ENCODE assay signal across 8 cellular contexts in genomic region chr2:163345795-163346573, GRCh38.
DNase-seq lines count a peak whose midpoint lies in the region; ATAC-seq, FAIRE-seq and TF ChIP-seq lines count a peak whose summit lies in the region.

No MANE protein-coding gene starts in this region.

- no peaks in the 10 kb centered on the region for H3K4me1 ChIP-seq in K562 (replicated peaks in 1 of 2; ENCODE audit: control insufficient read depth in 2 of 2, insufficient read depth in 2 of 2, low read length in 2 of 2)
- no peaks in the 10 kb centered on the region for H3K4me1 ChIP-seq in right lobe of liver

- no peak for FAIRE-seq in K562 (lab: Jason Lieb, UNC)

- no peak overlapping the region for H2AFZ ChIP-seq in K562 (ENCODE audit: low read depth, low read length)

- H3K27me3 ChIP-seq in K562 (ENCODE audit: control insufficient read depth in 2 of 2, insufficient read depth in 2 of 2, low read length in 2 of 2) (no peaks in the 10 kb centered on the region), right lobe of liver (no peaks in the 10 kb centered on the region)

- TF ChIP-seq EP300 in K562 (IDR thresholded peaks at IDR 0.05; ENCODE audit: low read length): no peak

- H4K20me1 ChIP-seq in K562 (replicated peaks; ENCODE audit: control insufficient read depth, insufficient read depth, low read length): no peaks in the 10 kb centered on the region

- POLR2A ChIA-PET in K562 (lab: Yijun Ruan, JAX): no interaction called here

- TF ChIP-seq POLR2A in K562 (conservative IDR thresholded peaks at IDR 0.05) (no peak), right lobe of liver (IDR thresholded peaks at IDR 0.05) (no peak)

- CTCF ChIA-PET in K562 (lab: Yijun Ruan, JAX; ENCODE audit: low intra/inter-chr PET ratio): interaction anchor here (0.9 kb wide), 1 partner anchor 1253 kb away, joined by 3 read pairs; no protein-coding TSS in a partner anchor

- TF ChIP-seq CTCF in K562 (IDR thresholded peaks at IDR 0.05 in 2 of 3, conservative IDR thresholded peaks at IDR 0.05 in 1 of 3; ENCODE audit: insufficient read depth in 2 of 3, low read depth in 1 of 3, low read length in 3 of 3) (peak in 2 of 3 experiments; percentile 46 to 54; a peak in 4 of 6 replicates), right lobe of liver (IDR thresholded peaks at IDR 0.05) (peak; percentile 80 to 85 (median 82))

- in situ Hi-C loops in Caki2 (cut with HindIII; ENCODE audit: low pct_unique_long_range_greater_than_20kb, low sequenced_read_pairs) (no loop called here), K562 (cut with MboI) (loop anchor here (25.0 kb wide), 1 partner anchor 1141 kb away; no protein-coding TSS in a partner anchor)

- no peak overlapping the region for H3K9ac ChIP-seq in K562 (ENCODE audit: insufficient read depth in 1 of 2, low read depth in 2 of 2, low read length in 2 of 2)

- no peaks in the 10 kb centered on the region for H3K36me3 ChIP-seq in K562 (ENCODE audit: control insufficient read depth, insufficient read depth, low read length)
- no peaks in the 10 kb centered on the region for H3K36me3 ChIP-seq in right lobe of liver

- TF ChIP-seq RAD21 in K562 (CRISPR knock-in tag; conservative IDR thresholded peaks at IDR 0.05 in 1 of 2, IDR thresholded peaks at IDR 0.05 in 1 of 2): peak; percentile 59 to 66

- H3K9me3 ChIP-seq in K562 (replicated peaks; ENCODE audit: control insufficient read depth, insufficient read depth, low read depth, low read length) (no peaks in the 10 kb centered on the region), right lobe of liver (no peaks in the 10 kb centered on the region)

- H3K4me3 ChIP-seq in K562 (no peak overlapping the region), right lobe of liver (no peak overlapping the region)

- no peak overlapping the region for H3K27ac ChIP-seq in K562 (ENCODE audit: extremely low read depth, low read depth, low read length)
- no peak overlapping the region for H3K27ac ChIP-seq in right lobe of liver

- ATAC-seq in GM19395 (IDR thresholded peaks at IDR 0.05; ENCODE audit: unreplicated experiment) (peak; percentile 87), HG03432 (IDR thresholded peaks at IDR 0.05; ENCODE audit: unreplicated experiment) (peak; percentile 81), K562 (no peak), right lobe of liver (peak; percentile 68 to 79 (median 70))

- H3K79me2 ChIP-seq in K562 (ENCODE audit: control insufficient read depth, insufficient read depth, low read length): no peaks in the 10 kb centered on the region

- WGBS in K562 (ENCODE audit: insufficient coverage, low coverage, missing lambda C conversion rate): 3% methylated on average over 6 of the region's 6 CpGs
- WGBS in right lobe of liver (ENCODE audit: insufficient coverage, low coverage, low lambda C conversion rate, missing lambda C conversion rate): 4% methylated on average over 6 of the region's 6 CpGs

- intact Hi-C loops in K562 (cut with micrococcal nuclease): loop anchor here (2.0 kb wide), 1 partner anchor 715 kb away; no protein-coding TSS in a partner anchor
- intact Hi-C loops in right lobe of liver (cut with DNase I): no loop called here

- BruUV-seq in K562 (replicated peaks; lab: Mats Ljungman, UMichigan): no TSS peak

- no peaks in the 10 kb centered on the region for H3K9me1 ChIP-seq in K562 (ENCODE audit: control insufficient read depth, insufficient read depth, low read length)

- DNase-seq in Caki2 (ENCODE audit: low read depth): peak; percentile 77
- DNase-seq in NCI-H345 treated with DMSO at 0.1 percent for 48 hours (lab: John Stamatoyannopoulos, UW; ENCODE audit: unreplicated experiment): peak; percentile 73
- DNase-seq in K562 (ENCODE audit: extremely low read depth in 1 of 4, low spot score in 3 of 4): peak; percentile 9 to 40 (median 12)
- DNase-seq in right lobe of liver: no peak
- no peak for DNase-seq in stimulated activated CD4-positive, alpha-beta T cell treated with anti-CD3 and anti-CD28 coated beads, Interleukin-1b, Interleukin-23, amount 100 ng/mL, for 48 hours
- no peak for DNase-seq in activated effector memory CD4-positive, alpha-beta T cell treated with anti-CD3 and anti-CD28 coated beads, Interleukin-2, amount 50 U/mL, for 16 hours

- H3K4me2 ChIP-seq in K562 (ENCODE audit: insufficient read depth, low read length): no peak overlapping the region

TF ChIP-seq in K562, 482 proteins besides CTCF, POLR2A, EP300 and RAD21:
- TF ChIP-seq DEAF1 (CRISPR knock-in tag; IDR thresholded peaks at IDR 0.05): peak; percentile 36; the same call in 1 of the 2 replicates
- no peak for TF ChIP-seq ZNF232 (CRISPR knock-in tag; IDR thresholded peaks at IDR 0.05)

Comparison
In these comparisons a context has a peak if more than half of its experiments do, and no peak if none do; other contexts are left out.
1. DNase-seq: peak in Caki2 (single experiment), NCI-H345 treated with DMSO at 0.1 percent for 48 hours (single experiment) and K562 (4 of 4); none in right lobe of liver (0 of 3), stimulated activated CD4-positive, alpha-beta T cell treated with anti-CD3 and anti-CD28 coated beads, Interleukin-1b, Interleukin-23, amount 100 ng/mL, for 48 hours (single experiment) and activated effector memory CD4-positive, alpha-beta T cell treated with anti-CD3 and anti-CD28 coated beads, Interleukin-2, amount 50 U/mL, for 16 hours (single experiment).